ENCODE assay signal across 32 cellular contexts in the genomic region with DNA sequence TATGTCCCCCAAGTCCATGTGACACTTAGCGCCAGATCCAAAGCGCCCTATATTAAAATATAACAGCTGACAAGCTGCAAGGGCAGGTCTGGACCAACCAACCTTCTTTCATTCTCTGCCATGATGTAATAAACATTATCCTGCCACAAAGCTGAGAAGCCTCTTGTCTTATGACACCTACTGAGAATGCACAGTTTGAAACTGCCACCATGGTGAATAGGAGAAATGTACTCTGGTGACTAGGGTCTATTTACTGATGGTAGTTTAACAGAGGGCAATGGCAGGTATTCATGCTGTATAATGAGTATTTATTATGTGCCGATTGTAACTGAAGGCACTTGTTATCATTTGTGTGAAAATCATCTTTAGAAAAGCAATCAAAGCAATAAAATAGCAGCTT.
"Had no signal": no experiment of that assay in that cellular context is flagged by ENCODE, and none has a peak within 500 bp of the region (broad histone marks: within the 10 kb centered on the region; RNA-seq: fewer than 3 reads in every experiment).

No MANE protein-coding gene starts in this region.

- H3K4me3 Mint-ChIP-seq: activated B cell treated with CpG ODN at 0.5 μM for 24 hours; activated CD4-positive, alpha-beta T cell treated with anti-CD3 and anti-CD28 coated beads, Interleukin-2, amount 10 ng/mL, durations not matched to agents 24 days and 14 days; activated CD8-positive, alpha-beta memory T cell treated with anti-CD3 and anti-CD28 coated beads, Interleukin-2, amount 10 ng/mL, durations not matched to agents 7 days and 5 days; activated naive CD8-positive, alpha-beta T cell treated with anti-CD3 and anti-CD28 coated beads, Interleukin-2, amount 50 U/mL, for 24 hours; activated T-cell treated with anti-CD3 and anti-CD28 coated beads, Interleukin-2, amount 50 U/mL, for 24 hours; central memory CD8-positive, alpha-beta T cell; T-cell had no signal

- H3K4me3 ChIP-seq: ascending aorta, body of pancreas, K562, SK-N-MC had no signal

- H3K9me3 ChIP-seq: ascending aorta, body of pancreas had no signal

- H3K27ac Mint-ChIP-seq: activated B cell treated with CpG ODN at 0.5 μM for 24 hours; activated CD4-positive, alpha-beta T cell treated with anti-CD3 and anti-CD28 coated beads, Interleukin-2, amount 10 ng/mL, durations not matched to agents 24 days and 14 days; activated CD8-positive, alpha-beta memory T cell treated with anti-CD3 and anti-CD28 coated beads, Interleukin-2, amount 10 ng/mL, durations not matched to agents 7 days and 5 days; activated naive CD4-positive, alpha-beta T cell treated with anti-CD3 and anti-CD28 coated beads, Interleukin-2, amount 50 U/mL, for 72 hours; activated naive CD8-positive, alpha-beta T cell treated with anti-CD3 and anti-CD28 coated beads, Interleukin-2, amount 50 U/mL, for 24 hours; activated T-cell treated with anti-CD3 and anti-CD28 coated beads, Interleukin-2, amount 50 U/mL, for 24 hours; T-cell had no signal

- H3K36me3 Mint-ChIP-seq: activated CD8-positive, alpha-beta memory T cell treated with anti-CD3 and anti-CD28 coated beads, Interleukin-2, amount 10 ng/mL, durations not matched to agents 7 days and 5 days; activated naive CD4-positive, alpha-beta T cell treated with anti-CD3 and anti-CD28 coated beads, Interleukin-2, amount 50 U/mL, for 72 hours; T-cell had no signal

- H3K27ac ChIP-seq: ascending aorta, body of pancreas, SK-N-MC had no signal

- H3K27me3 ChIP-seq: ascending aorta, body of pancreas had no signal

- DNase-seq: activated B cell treated with CpG ODN at 0.5 μM for 24 hours; activated CD4-positive, alpha-beta T cell treated with anti-CD3 and anti-CD28 coated beads for 1 hour; activated CD4-positive, alpha-beta T cell treated with anti-CD3 and anti-CD28 coated beads, Interleukin-2, amount 10 ng/mL, durations not matched to agents 24 days and 14 days; activated CD4-positive, alpha-beta T cell treated with anti-CD3 and anti-CD28 coated beads, Interleukin-2, amount 50 U/mL, for 48 hours; activated CD8-positive, alpha-beta memory T cell treated with anti-CD3 and anti-CD28 coated beads, Interleukin-2, amount 10 ng/mL, durations not matched to agents 7 days and 5 days; activated effector memory CD4-positive, alpha-beta T cell treated with anti-CD3 and anti-CD28 coated beads, Interleukin-2, amount 50 U/mL, for 16 hours; activated naive CD4-positive, alpha-beta T cell treated with Interleukin-2 at 50 U/mL for 16 hours; activated naive CD8-positive, alpha-beta T cell treated with anti-CD3 and anti-CD28 coated beads, Interleukin-2, amount 50 U/mL, for 24 hours; activated T-cell treated with anti-CD3 and anti-CD28 coated beads, Interleukin-2, amount 50 U/mL, for 24 hours; amniotic stem cell; body of pancreas; cortex of kidney; NCI-H1092; NCI-H1436; NCI-H187 treated with DMSO at 0.1 percent for 48 hours; NCI-H2171 treated with DMSO at 0.1 percent for 48 hours; NCI-H226; NCI-H510A treated with DMSO at 0.1 percent for 48 hours; NCI-H774; NK-92 treated with Interleukin-12 subunit alpha and Interleukin-12 subunit beta, amount 100 ng/mL, for 24 hours; OCI-M1; RPMI8226; T-cell; T-helper 2 cell; T1000 had no signal

- H3K4me1 ChIP-seq: ascending aorta, body of pancreas had no signal

- ATAC-seq: activated CD8-positive, alpha-beta memory T cell treated with anti-CD3 and anti-CD28 coated beads, Interleukin-2, amount 10 ng/mL, durations not matched to agents 7 days and 5 days; activated naive CD4-positive, alpha-beta T cell treated with anti-CD3 and anti-CD28 coated beads, Interleukin-2, amount 50 U/mL, for 72 hours; activated naive CD8-positive, alpha-beta T cell treated with anti-CD3 and anti-CD28 coated beads, Interleukin-2, amount 50 U/mL, for 24 hours; body of pancreas; K562; Panc1; Right ventricle myocardium inferior; T-cell had no signal

- H3K9me3 Mint-ChIP-seq: activated CD4-positive, alpha-beta T cell treated with anti-CD3 and anti-CD28 coated beads, Interleukin-2, amount 10 ng/mL, durations not matched to agents 24 days and 14 days; activated naive CD8-positive, alpha-beta T cell treated with anti-CD3 and anti-CD28 coated beads, Interleukin-2, amount 50 U/mL, for 24 hours; activated T-cell treated with anti-CD3 and anti-CD28 coated beads, Interleukin-2, amount 50 U/mL, for 24 hours had no signal

- H3K36me3 ChIP-seq: ascending aorta had no signal

- H3K4me1 Mint-ChIP-seq: activated B cell treated with CpG ODN at 0.5 μM for 24 hours; activated CD8-positive, alpha-beta memory T cell treated with anti-CD3 and anti-CD28 coated beads, Interleukin-2, amount 10 ng/mL, durations not matched to agents 7 days and 5 days; activated naive CD8-positive, alpha-beta T cell treated with anti-CD3 and anti-CD28 coated beads, Interleukin-2, amount 50 U/mL, for 24 hours; central memory CD8-positive, alpha-beta T cell had no signal

- H3K27me3 Mint-ChIP-seq: activated B cell treated with CpG ODN at 0.5 μM for 24 hours; activated CD4-positive, alpha-beta T cell treated with anti-CD3 and anti-CD28 coated beads, Interleukin-2, amount 10 ng/mL, durations not matched to agents 24 days and 14 days; activated CD8-positive, alpha-beta memory T cell treated with anti-CD3 and anti-CD28 coated beads, Interleukin-2, amount 10 ng/mL, durations not matched to agents 7 days and 5 days; activated naive CD8-positive, alpha-beta T cell treated with anti-CD3 and anti-CD28 coated beads, Interleukin-2, amount 50 U/mL, for 24 hours; activated T-cell treated with anti-CD3 and anti-CD28 coated beads, Interleukin-2, amount 50 U/mL, for 24 hours; central memory CD8-positive, alpha-beta T cell; T-cell had no signal
